28 cellular contexts compared by ENCODE assay signal in the genomic region with DNA sequence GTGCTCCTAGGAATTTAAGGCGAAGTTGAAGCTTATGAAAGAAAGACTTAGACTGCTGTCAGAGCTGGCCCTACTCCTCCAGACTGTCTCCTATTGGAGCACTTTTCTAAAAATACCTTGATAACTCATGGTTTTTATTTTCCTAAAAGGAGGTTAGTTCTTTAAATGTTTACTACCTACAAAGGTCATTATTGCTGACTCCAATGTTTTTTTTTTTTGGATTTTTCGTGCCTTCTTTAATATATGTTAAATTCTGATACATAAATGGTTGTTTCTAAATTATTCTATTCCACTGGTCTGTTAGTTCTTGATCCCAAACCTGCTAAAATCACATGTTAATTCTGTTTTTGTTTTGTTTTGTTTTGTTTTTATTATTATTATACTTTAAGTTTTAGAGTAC.
"Had no signal": no experiment of that assay in that cellular context is flagged by ENCODE, and none has a peak within 500 bp of the region (broad histone marks: within the 10 kb centered on the region; RNA-seq: fewer than 3 reads in every experiment).

No MANE protein-coding gene starts in this region.

- ATAC-seq: natural killer cell; psoas muscle; right cardiac atrium; sciatic nerve; stimulated activated memory B cell treated with anti-CD40 and anti-IgM and Interleukin-4, amounts not matched to agents 10 μg/mL and 1 μg/mL and 100 μg/mL, for 72 hours; stimulated activated naive CD8-positive, alpha-beta T cell treated with anti-CD3 and anti-CD28 coated beads, Interleukin-15, amount 100 ng/mL, for 72 hours; stimulated activated naive CD8-positive, alpha-beta T cell treated with anti-CD3 and anti-CD28 coated beads, Interleukin-15, Interleukin-2, amounts not matched to agents 100 U/mL and 50 U/mL, for 24 hours; upper lobe of right lung had no signal

- H3K27me3 ChIP-seq: neural progenitor cell, ovary, spleen, suprapubic skin, testis, tibial artery, transverse colon, upper lobe of right lung, uterus had no signal

- H3K79me2 ChIP-seq: parathyroid adenoma had no signal

- H3K9me3 ChIP-seq: ovary, psoas muscle, spleen, suprapubic skin, testis, transverse colon, upper lobe of right lung, uterus had no signal

- H3K9ac ChIP-seq: neural progenitor cell, parathyroid adenoma had no signal

- H3K4me2 ChIP-seq: neural progenitor cell, smooth muscle cell had no signal

- H3K4me3 ChIP-seq: neural progenitor cell, ovary, psoas muscle, skin epidermis, smooth muscle cell, spleen, suprapubic skin, testis, tibial artery, transverse colon, upper lobe of right lung, uterus had no signal

- H3K4me1 ChIP-seq: neural progenitor cell, parathyroid adenoma, psoas muscle, spleen, testis, tibial artery, transverse colon, upper lobe of right lung, uterus had no signal

- H3K27ac ChIP-seq: neural progenitor cell, ovary, parathyroid adenoma, psoas muscle, skin epidermis, spleen, suprapubic skin, testis, tibial artery, transverse colon, upper lobe of right lung, uterus had no signal

- H2AFZ ChIP-seq: neural progenitor cell, parathyroid adenoma had no signal

- H3K36me3 ChIP-seq: neural progenitor cell, spleen, suprapubic skin, tibial artery, transverse colon, upper lobe of right lung, uterus had no signal

- DNase-seq: natural killer cell; occipital lobe; ovary; posterior cingulate gyrus; psoas muscle; right cardiac atrium; spleen; stimulated activated CD4-positive, alpha-beta T cell treated with anti-CD3 and anti-CD28 coated beads, Interleukin-12 subunit alpha, Interleukin-12 subunit beta, amount 100 ng/mL, for 4 hours; stimulated activated CD4-positive, alpha-beta T cell treated with anti-CD3 and anti-CD28 coated beads, Interleukin-1b, Interleukin-23, amount 100 ng/mL, for 48 hours; stimulated activated CD4-positive, alpha-beta T cell treated with anti-CD3 and anti-CD28 coated beads, Interleukin-4, amount 100 ng/mL, for 1 hour; stimulated activated CD4-positive, alpha-beta T cell treated with anti-CD3 and anti-CD28 coated beads, Interleukin-4, amount 100 ng/mL, for 4 hours; stimulated activated CD8-positive, alpha-beta memory T cell treated with anti-CD3 and anti-CD28 coated beads, Interleukin-4, amount 100 ng/mL, for 48 hours; stimulated activated naive CD4-positive, alpha-beta T cell; stimulated activated naive CD8-positive, alpha-beta T cell treated with anti-CD3 and anti-CD28 coated beads, Interleukin-15, amount 100 ng/mL, for 72 hours; stimulated activated naive CD8-positive, alpha-beta T cell treated with anti-CD3 and anti-CD28 coated beads, Interleukin-15, Interleukin-2, amounts not matched to agents 100 U/mL and 50 U/mL, for 24 hours; substantia nigra; testis; tibial artery; transverse colon; upper lobe of right lung; uterus had no signal
